ENCODE assay signal across 10 cellular contexts in the genomic region with DNA sequence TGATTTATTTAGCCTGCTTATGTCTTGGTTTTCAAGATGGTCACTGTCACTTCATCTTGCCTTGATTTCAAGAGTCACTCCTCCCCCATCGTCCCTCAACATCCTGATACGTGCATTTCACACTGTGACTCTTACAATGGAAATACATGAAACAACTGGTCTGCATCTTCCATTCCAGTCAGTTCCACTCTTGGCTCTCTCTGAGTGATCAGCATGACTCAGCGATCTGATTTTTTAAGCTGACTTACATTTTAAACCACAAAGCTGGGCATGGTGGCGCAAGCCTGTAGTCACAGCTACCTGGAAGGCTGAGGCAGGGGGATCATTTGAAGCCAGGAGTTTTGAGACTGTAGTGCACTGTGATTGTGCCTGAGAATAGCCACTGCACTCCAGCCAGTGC.
DNase-seq lines count a peak whose midpoint lies in the region; ATAC-seq and TF ChIP-seq lines count a peak whose summit lies in the region.
"Had no signal": no experiment of that assay in that cellular context is flagged by ENCODE, and none has a peak within 500 bp of the region (broad histone marks: within the 10 kb centered on the region; RNA-seq: fewer than 3 reads in every experiment).

No MANE protein-coding gene starts in this region.

- TF ChIP-seq CTCF in AG10803 (conservative IDR thresholded peaks at IDR 0.05; ENCODE audit: low read length) (no peak), astrocyte of the spinal cord (IDR thresholded peaks at IDR 0.05; ENCODE audit: low read depth, low read length) (no peak)

- ATAC-seq in GM18511 (IDR thresholded peaks at IDR 0.05; ENCODE audit: unreplicated experiment) (no peak), left colon (no peak)
- ATAC-seq: activated CD8-positive, alpha-beta T cell treated with anti-CD3 and anti-CD28 coated beads for 36 hours; left ventricle myocardium superior had no signal

- intact Hi-C loops in left colon (cut with DNase I, micrococcal nuclease): no loop called here

- DNase-seq in AG10803 (ENCODE audit: low read depth): peak; percentile 94
- DNase-seq in Jurkat, Clone E6-1 (ENCODE audit: low read depth, low spot score): peak; percentile 7
- peak; percentile 92 for DNase-seq in astrocyte of the spinal cord (ENCODE audit: low read depth, low spot score)
- peak; percentile 71 for DNase-seq in kidney glomerular epithelial cell (lab: John Stamatoyannopoulos, UW)
- no peak for DNase-seq in left colon
- no peak for DNase-seq in GDM1 (lab: John Stamatoyannopoulos, UW)
- no peak for DNase-seq in activated naive CD4-positive, alpha-beta T cell treated with Interleukin-2 at 50 U/mL for 16 hours
- DNase-seq: activated CD8-positive, alpha-beta T cell treated with anti-CD3 and anti-CD28 coated beads for 36 hours; left ventricle myocardium superior had no signal

- in situ Hi-C loops in astrocyte of the spinal cord (cut with HindIII; ENCODE audit: low sequenced_read_pairs): no loop called here

- H3K4me3 ChIP-seq in AG10803 (ENCODE audit: low read length): no peak overlapping the region
- H3K4me3 ChIP-seq in Jurkat, Clone E6-1 (ENCODE audit: low read length): no peak overlapping the region
- H3K4me3 ChIP-seq in astrocyte of the spinal cord (ENCODE audit: low read depth, low read length): no peak overlapping the region

Comparison
In these comparisons a context has a peak if more than half of its experiments do, and no peak if none do; other contexts are left out.
1. DNase-seq: peak in AG10803 (single experiment), Jurkat, Clone E6-1 (single experiment), astrocyte of the spinal cord (single experiment) and kidney glomerular epithelial cell (single experiment); none in left colon (0 of 2), GDM1 (single experiment) and activated naive CD4-positive, alpha-beta T cell treated with Interleukin-2 at 50 U/mL for 16 hours (single experiment).